Comparison of ENCODE assay signal across 2 cellular contexts in the genomic region with DNA sequence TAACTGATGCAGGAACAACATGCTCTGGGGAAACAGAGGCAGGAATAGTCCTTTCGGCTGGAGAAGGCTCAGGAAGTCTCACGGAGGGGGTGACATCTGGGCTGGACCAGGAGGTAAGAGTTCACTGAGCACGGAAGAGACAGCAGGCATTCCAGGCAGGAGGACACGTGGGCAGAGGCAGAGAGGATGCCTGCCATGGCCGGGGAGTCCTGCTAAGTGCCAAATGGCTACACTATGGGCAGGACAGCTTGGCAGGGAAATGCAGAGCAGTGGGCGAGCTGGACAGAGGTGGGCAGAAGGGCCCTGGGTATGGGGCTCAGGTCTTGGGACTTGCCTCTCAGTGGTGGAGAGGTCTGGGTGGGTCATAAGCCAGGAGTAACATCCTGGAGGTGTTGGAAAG.
TF ChIP-seq lines count a peak whose summit lies in the region.

No MANE protein-coding gene starts in this region.

TF ChIP-seq in H1, 55 proteins besides CTCF, POLR2A, EP300 and RAD21:
- TF ChIP-seq CEBPB (IDR thresholded peaks at IDR 0.05; ENCODE audit: low read depth, low read length) (no peak), HDAC6 (IDR thresholded peaks at IDR 0.05; ENCODE audit: low read depth, low read length) (no peak), NANOG (IDR thresholded peaks at IDR 0.05; ENCODE audit: insufficient read depth, low read depth, low read length, poor library complexity, severe bottlenecking) (no peak), BCL11A (IDR thresholded peaks at IDR 0.05; ENCODE audit: low read depth in 2 of 2, low read length in 2 of 2) (no peak), SP4 (IDR thresholded peaks at IDR 0.05; ENCODE audit: low read length) (no peak), SP2 (IDR thresholded peaks at IDR 0.05; ENCODE audit: low read length) (no peak), SAP30 (IDR thresholded peaks at IDR 0.05; ENCODE audit: insufficient read depth, insufficient replicate concordance, low read length) (no peak), SIN3A (conservative IDR thresholded peaks at IDR 0.05 in 1 of 2, IDR thresholded peaks at IDR 0.05 in 1 of 2; ENCODE audit: low read depth in 1 of 2, low read length in 2 of 2) (no peak), BRCA1 (IDR thresholded peaks at IDR 0.05; ENCODE audit: low read depth, low read length) (no peak), CBX5 (IDR thresholded peaks at IDR 0.05; ENCODE audit: low read depth, low read length) (no peak), GTF2F1 (IDR thresholded peaks at IDR 0.05; ENCODE audit: borderline replicate concordance, low read depth, low read length) (no peak)
- TF ChIP-seq, protein P1, sequence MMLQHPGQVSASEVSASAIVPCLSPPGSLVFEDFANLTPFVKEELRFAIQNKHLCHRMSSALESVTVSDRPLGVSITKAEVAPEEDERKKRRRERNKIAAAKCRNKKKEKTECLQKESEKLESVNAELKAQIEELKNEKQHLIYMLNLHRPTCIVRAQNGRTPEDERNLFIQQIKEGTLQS (IDR thresholded peaks at IDR 0.05; ENCODE audit: insufficient read depth, low read depth, low read length), result no peak
- TF ChIP-seq, protein P2, sequence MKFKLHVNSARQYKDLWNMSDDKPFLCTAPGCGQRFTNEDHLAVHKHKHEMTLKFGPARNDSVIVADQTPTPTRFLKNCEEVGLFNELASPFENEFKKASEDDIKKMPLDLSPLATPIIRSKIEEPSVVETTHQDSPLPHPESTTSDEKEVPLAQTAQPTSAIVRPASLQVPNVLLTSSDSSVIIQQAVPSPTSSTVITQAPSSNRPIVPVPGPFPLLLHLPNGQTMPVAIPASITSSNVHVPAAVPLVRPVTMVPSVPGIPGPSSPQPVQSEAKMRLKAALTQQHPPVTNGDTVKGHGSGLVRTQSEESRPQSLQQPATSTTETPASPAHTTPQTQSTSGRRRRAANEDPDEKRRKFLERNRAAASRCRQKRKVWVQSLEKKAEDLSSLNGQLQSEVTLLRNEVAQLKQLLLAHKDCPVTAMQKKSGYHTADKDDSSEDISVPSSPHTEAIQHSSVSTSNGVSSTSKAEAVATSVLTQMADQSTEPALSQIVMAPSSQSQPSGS (IDR thresholded peaks at IDR 0.05; ENCODE audit: low read length), result no peak
- TF ChIP-seq, protein P3, sequence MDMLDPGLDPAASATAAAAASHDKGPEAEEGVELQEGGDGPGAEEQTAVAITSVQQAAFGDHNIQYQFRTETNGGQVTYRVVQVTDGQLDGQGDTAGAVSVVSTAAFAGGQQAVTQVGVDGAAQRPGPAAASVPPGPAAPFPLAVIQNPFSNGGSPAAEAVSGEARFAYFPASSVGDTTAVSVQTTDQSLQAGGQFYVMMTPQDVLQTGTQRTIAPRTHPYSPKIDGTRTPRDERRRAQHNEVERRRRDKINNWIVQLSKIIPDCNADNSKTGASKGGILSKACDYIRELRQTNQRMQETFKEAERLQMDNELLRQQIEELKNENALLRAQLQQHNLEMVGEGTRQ (IDR thresholded peaks at IDR 0.05; ENCODE audit: low read length), result no peak

TF ChIP-seq in HEK293T, 16 proteins besides CTCF, POLR2A, EP300 and RAD21:
- TF ChIP-seq SP1 (IDR thresholded peaks at IDR 0.05) (no peak), CTBP1 (IDR thresholded peaks at IDR 0.05; ENCODE audit: borderline replicate concordance) (no peak), FOXM1 (IDR thresholded peaks at IDR 0.05; ENCODE audit: borderline replicate concordance) (no peak), L3MBTL2 (conservative IDR thresholded peaks at IDR 0.05) (no peak), SUZ12 (IDR thresholded peaks at IDR 0.05) (no peak), TARDBP (IDR thresholded peaks at IDR 0.05) (no peak), HDGF (IDR thresholded peaks at IDR 0.05; ENCODE audit: borderline replicate concordance) (no peak), ZNF384 (IDR thresholded peaks at IDR 0.05) (no peak), FOXK2 (IDR thresholded peaks at IDR 0.05) (no peak), NFRKB (IDR thresholded peaks at IDR 0.05) (no peak), ELF4 (IDR thresholded peaks at IDR 0.05) (no peak), LEF1 (IDR thresholded peaks at IDR 0.05; ENCODE audit: borderline replicate concordance) (no peak)
- TF ChIP-seq, protein P4, sequence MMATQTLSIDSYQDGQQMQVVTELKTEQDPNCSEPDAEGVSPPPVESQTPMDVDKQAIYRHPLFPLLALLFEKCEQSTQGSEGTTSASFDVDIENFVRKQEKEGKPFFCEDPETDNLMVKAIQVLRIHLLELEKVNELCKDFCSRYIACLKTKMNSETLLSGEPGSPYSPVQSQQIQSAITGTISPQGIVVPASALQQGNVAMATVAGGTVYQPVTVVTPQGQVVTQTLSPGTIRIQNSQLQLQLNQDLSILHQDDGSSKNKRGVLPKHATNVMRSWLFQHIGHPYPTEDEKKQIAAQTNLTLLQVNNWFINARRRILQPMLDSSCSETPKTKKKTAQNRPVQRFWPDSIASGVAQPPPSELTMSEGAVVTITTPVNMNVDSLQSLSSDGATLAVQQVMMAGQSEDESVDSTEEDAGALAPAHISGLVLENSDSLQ (IDR thresholded peaks at IDR 0.05), result no peak
